Comparison of ENCODE assay signal across 10 cellular contexts in the genomic region with DNA sequence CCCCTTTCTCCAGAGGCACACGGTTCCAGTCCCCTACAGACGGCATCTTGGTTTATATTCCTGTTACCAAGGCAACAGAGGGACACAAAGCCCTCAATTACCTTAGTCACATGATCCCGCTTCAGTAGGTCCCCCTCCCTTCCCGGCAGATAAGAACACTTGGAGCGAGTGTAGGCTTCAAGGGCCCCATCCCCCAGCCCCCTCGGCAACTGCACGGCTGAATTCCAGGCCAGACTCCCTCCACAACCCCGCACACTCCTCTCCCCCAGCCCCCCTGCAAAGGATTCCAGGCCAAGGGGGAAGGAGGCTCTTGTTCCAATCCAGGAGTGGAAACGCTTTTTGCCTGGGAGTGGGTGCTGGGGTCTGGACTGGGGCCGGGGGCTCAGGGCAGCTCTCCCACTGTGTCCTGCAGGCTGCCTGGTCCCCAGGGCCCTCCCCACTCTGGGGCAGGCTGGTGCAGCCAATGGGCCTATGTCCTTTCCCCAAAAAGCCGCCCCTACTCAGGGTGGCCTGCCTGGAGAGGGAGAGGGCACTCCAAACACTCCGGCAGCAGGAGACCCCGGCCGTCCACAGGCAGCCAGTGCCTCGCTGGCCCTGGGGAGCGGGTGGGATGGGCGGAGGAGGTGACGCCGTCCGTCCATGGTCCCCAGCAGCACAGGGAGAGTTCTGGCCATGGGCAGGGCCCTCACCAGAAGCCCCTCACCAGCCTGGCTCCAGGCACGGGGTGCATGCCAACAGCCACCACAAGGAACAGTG.
DNase-seq lines count a peak whose midpoint lies in the region; ATAC-seq and TF ChIP-seq lines count a peak whose summit lies in the region.
"Had no signal": no experiment of that assay in that cellular context is flagged by ENCODE, and none has a peak within 500 bp of the region (broad histone marks: within the 10 kb centered on the region; RNA-seq: fewer than 3 reads in every experiment).

No MANE protein-coding gene starts in this region.

- peak overlapping the region; percentile 80 for H3K27ac Mint-ChIP-seq in endothelial cell (ENCODE audit: unreplicated experiment)
- H3K27ac Mint-ChIP-seq in CD4-positive, alpha-beta T cell, result no peak overlapping the region

- H3K27me3 Mint-ChIP-seq in endothelial cell (ENCODE audit: unreplicated experiment), result peaks cover 6% of the 10 kb centered on the region
- H3K27me3 Mint-ChIP-seq in CD4-positive, alpha-beta T cell, result no peaks in the 10 kb centered on the region

- no peaks in the 10 kb centered on the region for H3K9me3 Mint-ChIP-seq in endothelial cell (ENCODE audit: unreplicated experiment)
- no peaks in the 10 kb centered on the region for H3K9me3 Mint-ChIP-seq in CD4-positive, alpha-beta T cell

- peak overlapping the region; percentile 80 to 90 for H3K4ac ChIP-seq in mesenchymal stem cell (ENCODE audit: low read depth in 1 of 2, low read length in 2 of 2)

- H3K9me3 ChIP-seq in BE2C (no peaks in the 10 kb centered on the region), mesenchymal stem cell (ENCODE audit: control insufficient read depth, low read length) (no peaks in the 10 kb centered on the region)
- H3K9me3 ChIP-seq in CD4-positive, alpha-beta T cell (ENCODE audit: control insufficient read depth, low read length), result no peaks in the 10 kb centered on the region
- H3K9me3 ChIP-seq: BLaER1 had no signal

- H3K27ac ChIP-seq in mesenchymal stem cell (ENCODE audit: low read length, poor library complexity, severe bottlenecking), result no peak overlapping the region
- no peak overlapping the region for H3K27ac ChIP-seq in CD4-positive, alpha-beta T cell (ENCODE audit: low read depth, low read length)
- H3K27ac ChIP-seq: BLaER1 had no signal

- H3K9ac ChIP-seq in mesenchymal stem cell (ENCODE audit: low read length), result no peak overlapping the region
- H3K9ac ChIP-seq: BLaER1 had no signal

- peak overlapping the region in 1 of 2 experiments; percentile 40 for H3K23ac ChIP-seq in mesenchymal stem cell (ENCODE audit: low read length in 2 of 2)

- H4K8ac ChIP-seq in mesenchymal stem cell (ENCODE audit: low read length), result peak overlapping the region; percentile 89

- DNase-seq in BE2C, result peak; percentile 84
- peak; percentile 55 for DNase-seq in NCI-H2029 (lab: John Stamatoyannopoulos, UW)
- DNase-seq in endothelial cell (ENCODE audit: low spot score), result no peak
- peak; percentile 96 for DNase-seq in mesenchymal stem cell
- DNase-seq in GM10266 (ENCODE audit: extremely low spot score), result no peak
- no peak for DNase-seq in CD4-positive, alpha-beta T cell

- H3K18ac ChIP-seq in mesenchymal stem cell (ENCODE audit: low read depth in 1 of 2, low read length in 2 of 2), result peak overlapping the region; percentile 86 to 90

- peak overlapping the region; percentile 59 for H3K4me3 Mint-ChIP-seq in endothelial cell (ENCODE audit: unreplicated experiment)
- H3K4me3 Mint-ChIP-seq in CD4-positive, alpha-beta T cell, result no peak overlapping the region

- H2BK5ac ChIP-seq in mesenchymal stem cell (ENCODE audit: low read depth, low read length, poor library complexity, severe bottlenecking), result peak overlapping the region; percentile 22

- peak overlapping the region; percentile 86 for H4K91ac ChIP-seq in mesenchymal stem cell (ENCODE audit: low read length)

- CTCF ChIA-PET in CD4-positive, alpha-beta T cell (lab: Charles Lee), result no interaction called here

- H3K36me3 Mint-ChIP-seq in endothelial cell (ENCODE audit: low read depth, unreplicated experiment), result peaks cover 5% of the 10 kb centered on the region
- H3K36me3 Mint-ChIP-seq in CD4-positive, alpha-beta T cell (ENCODE audit: low read depth), result peaks cover 8% of the 10 kb centered on the region

- H2BK120ac ChIP-seq in mesenchymal stem cell (ENCODE audit: low read depth, low read length), result peak overlapping the region; percentile 91

- TF ChIP-seq CTCF in BE2C (IDR thresholded peaks at IDR 0.05; ENCODE audit: low read depth, low read length), result no peak
- no peak for TF ChIP-seq CTCF in endothelial cell (IDR thresholded peaks at IDR 0.05; ENCODE audit: unreplicated experiment)
- TF ChIP-seq CTCF in GM10266 (IDR thresholded peaks at IDR 0.05; ENCODE audit: control insufficient read depth, insufficient read depth, low read depth, missing control alignments), result no peak
- TF ChIP-seq CTCF in CD4-positive, alpha-beta T cell (IDR thresholded peaks at IDR 0.05), result no peak

- H3K4me1 ChIP-seq in BE2C (peaks cover 34% of the 10 kb centered on the region), mesenchymal stem cell (ENCODE audit: control insufficient read depth, insufficient read depth, low read depth, low read length) (peaks cover 27% of the 10 kb centered on the region)

- peak overlapping the region; percentile 69 to 71 for H2BK12ac ChIP-seq in mesenchymal stem cell (ENCODE audit: low read length in 2 of 2)

- no peak overlapping the region for H2AK5ac ChIP-seq in mesenchymal stem cell (ENCODE audit: low read length, severe bottlenecking)

- H3K4me3 ChIP-seq in BE2C (ENCODE audit: low read depth, low read length) (peak overlapping the region; percentile 24), mesenchymal stem cell (ENCODE audit: insufficient read depth in 1 of 2, low read depth in 1 of 2, low read length in 2 of 2) (no peak overlapping the region)
- H3K4me3 ChIP-seq: BLaER1 had no signal

- peaks cover 42% of the 10 kb centered on the region for H3K79me1 ChIP-seq in mesenchymal stem cell (replicated peaks; ENCODE audit: low read length, poor library complexity, severe bottlenecking)

- POLR2A ChIA-PET in CD4-positive, alpha-beta T cell (lab: Charles Lee), result no interaction called here

- peak overlapping the region in 1 of 2 experiments; percentile 92 for H3K14ac ChIP-seq in mesenchymal stem cell (ENCODE audit: low read length in 2 of 2)

- intact Hi-C loops in CD4-positive, alpha-beta T cell (cut with DNase I, micrococcal nuclease), result loop anchor here in 1 of 2 experiments (5.0 kb wide), 2 partner anchors 170 to 290 kb away; no protein-coding TSS in a partner anchor

- H2BK15ac ChIP-seq in mesenchymal stem cell (ENCODE audit: low read depth, poor library complexity, severe bottlenecking), result peak overlapping the region; percentile 34

- H3K27me3 ChIP-seq in BE2C (no peaks in the 10 kb centered on the region), mesenchymal stem cell (ENCODE audit: control insufficient read depth in 1 of 2, insufficient read depth in 1 of 2, low read length in 2 of 2) (no peaks in the 10 kb centered on the region)
- H3K27me3 ChIP-seq in CD4-positive, alpha-beta T cell (ENCODE audit: control insufficient read depth, insufficient read depth, low read length), result no peaks in the 10 kb centered on the region
- H3K27me3 ChIP-seq: BLaER1 had no signal

- H3K4me1 Mint-ChIP-seq in endothelial cell (ENCODE audit: unreplicated experiment), result no peaks in the 10 kb centered on the region
- peaks cover 4% of the 10 kb centered on the region for H3K4me1 Mint-ChIP-seq in CD4-positive, alpha-beta T cell (ENCODE audit: low read depth)

- 44% methylated on average over 18 of the region's 21 CpGs for WGBS in mesenchymal stem cell

- H3K36me3 ChIP-seq in BE2C (peaks cover 57% of the 10 kb centered on the region), mesenchymal stem cell (ENCODE audit: control insufficient read depth in 1 of 2, insufficient read depth in 2 of 2, low read depth in 1 of 2, low read length in 2 of 2) (peaks cover 22 to 96% of the 10 kb centered on the region in 2 experiments)

- ATAC-seq in CD4-positive, alpha-beta T cell (ENCODE audit: poor library complexity), result no peak
- ATAC-seq in GM21528 (IDR thresholded peaks at IDR 0.05; ENCODE audit: low FRiP score, unreplicated experiment) (no peak), GM21390 (IDR thresholded peaks at IDR 0.05; ENCODE audit: unreplicated experiment) (no peak)
- ATAC-seq: HCT116 had no signal

- no peak overlapping the region for H3K4me2 ChIP-seq in mesenchymal stem cell (ENCODE audit: low read length, poor library complexity, severe bottlenecking)
- H3K4me2 ChIP-seq: BLaER1 had no signal

- H2AFZ ChIP-seq in mesenchymal stem cell (ENCODE audit: low read depth, low read length), result no peak overlapping the region

Comparison
In these comparisons a context has a peak if more than half of its experiments do, and no peak if none do; other contexts are left out.
1. DNase-seq: peak in BE2C (single experiment), NCI-H2029 (single experiment) and mesenchymal stem cell (single experiment); none in endothelial cell (single experiment), GM10266 (single experiment) and CD4-positive, alpha-beta T cell (0 of 10).